In the genomic region with DNA sequence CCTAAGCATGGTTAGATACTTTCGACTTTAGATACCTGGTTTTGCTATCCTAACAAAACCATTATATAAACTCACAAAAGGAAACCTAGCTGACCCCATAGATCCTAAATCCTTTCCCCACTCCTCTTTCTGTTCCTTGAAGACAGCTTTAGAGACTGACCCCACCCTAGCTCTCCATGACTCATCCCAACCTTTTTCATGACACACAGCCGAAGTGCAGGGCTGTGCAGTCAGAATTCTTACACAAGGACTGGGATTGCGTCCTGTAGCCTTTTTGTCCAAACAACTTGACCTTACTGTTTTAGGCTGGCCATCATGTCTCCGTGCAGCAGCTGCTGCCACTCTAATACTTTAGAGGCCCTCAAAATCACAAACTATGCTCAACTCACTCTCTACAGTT, we compare ENCODE assay signal across 1 cellular context.
TF ChIP-seq lines count a peak whose summit lies in the region.
"Not testable (repeated sequence)": the region's sequence is repeated elsewhere in the genome, so short reads cannot be mapped to it uniquely, and the experiment has no call there.

No MANE protein-coding gene starts in this region.

TF ChIP-seq in K562, 482 proteins besides CTCF, POLR2A, EP300 and RAD21:
- TF ChIP-seq, protein P1, sequence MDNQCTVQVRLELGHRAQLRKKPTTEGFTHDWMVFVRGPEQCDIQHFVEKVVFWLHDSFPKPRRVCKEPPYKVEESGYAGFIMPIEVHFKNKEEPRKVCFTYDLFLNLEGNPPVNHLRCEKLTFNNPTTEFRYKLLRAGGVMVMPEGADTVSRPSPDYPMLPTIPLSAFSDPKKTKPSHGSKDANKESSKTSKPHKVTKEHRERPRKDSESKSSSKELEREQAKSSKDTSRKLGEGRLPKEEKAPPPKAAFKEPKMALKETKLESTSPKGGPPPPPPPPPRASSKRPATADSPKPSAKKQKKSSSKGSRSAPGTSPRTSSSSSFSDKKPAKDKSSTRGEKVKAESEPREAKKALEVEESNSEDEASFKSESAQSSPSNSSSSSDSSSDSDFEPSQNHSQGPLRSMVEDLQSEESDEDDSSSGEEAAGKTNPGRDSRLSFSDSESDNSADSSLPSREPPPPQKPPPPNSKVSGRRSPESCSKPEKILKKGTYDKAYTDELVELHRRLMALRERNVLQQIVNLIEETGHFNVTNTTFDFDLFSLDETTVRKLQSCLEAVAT (IDR thresholded peaks at IDR 0.05): peak; percentile 19 to 71; a peak in 2 of 4 replicates
- TF ChIP-seq FOSL1 (tag; conservative IDR thresholded peaks at IDR 0.05) (peak; percentile 79), JUND (IDR thresholded peaks at IDR 0.05; ENCODE audit: borderline replicate concordance, low read depth, low read length) (peak; percentile 80), JUND (tag; IDR thresholded peaks at IDR 0.05; ENCODE audit: borderline replicate concordance, low read depth, low read length) (peak; percentile 75; the same call in 2 of the 3 replicates), ZFP36 (IDR thresholded peaks at IDR 0.05; ENCODE audit: low read depth, low read length, partially characterized antibody) (peak; percentile 39), DPF2 (IDR thresholded peaks at IDR 0.05) (peak; percentile 29; the same call in 1 of the 2 replicates)
- TF ChIP-seq, protein P2, sequence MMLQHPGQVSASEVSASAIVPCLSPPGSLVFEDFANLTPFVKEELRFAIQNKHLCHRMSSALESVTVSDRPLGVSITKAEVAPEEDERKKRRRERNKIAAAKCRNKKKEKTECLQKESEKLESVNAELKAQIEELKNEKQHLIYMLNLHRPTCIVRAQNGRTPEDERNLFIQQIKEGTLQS (IDR thresholded peaks at IDR 0.05): peak; percentile 84
- TF ChIP-seq, protein P2 (CRISPR knock-in tag; conservative IDR thresholded peaks at IDR 0.05): not testable (repeated sequence)
